40 cellular contexts compared by ENCODE assay signal in genomic region chr11:59358020-59358419, GRCh38. TPM values are rescaled to one million over a fixed set of nuclear protein-coding genes. Genes with fewer than 3 reads are reported as not detected.
"Had no signal": no experiment of that assay in that cellular context is flagged by ENCODE, and none has a peak within 500 bp of the region (broad histone marks: within the 10 kb centered on the region; RNA-seq: fewer than 3 reads in every experiment).

No MANE protein-coding gene starts in this region.

- DNase-seq: activated effector memory CD4-positive, alpha-beta T cell treated with anti-CD3 and anti-CD28 coated beads, Interleukin-2, amount 50 U/mL, for 16 hours; activated effector memory CD4-positive, alpha-beta T cell treated with Interleukin-2 at 50 U/mL for 16 hours; activated gamma-delta T cell; activated gamma-delta T cell treated with Interleukin-2 at 50 U/mL for 16 hours; activated naive CD4-positive, alpha-beta T cell; activated naive CD4-positive, alpha-beta T cell treated with anti-CD3 and anti-CD28 coated beads for 36 hours; activated naive CD4-positive, alpha-beta T cell treated with anti-CD3 and anti-CD28 coated beads, Interleukin-2, amount 10 ng/mL, durations not matched to agents 7 days and 5 days; activated naive CD4-positive, alpha-beta T cell treated with anti-CD3 and anti-CD28 coated beads, Interleukin-2, amount 50 U/mL, for 16 hours; activated naive CD4-positive, alpha-beta T cell treated with Interleukin-2 at 50 U/mL for 16 hours; activated naive CD8-positive, alpha-beta T cell treated with anti-CD3 and anti-CD28 coated beads for 36 hours; activated naive CD8-positive, alpha-beta T cell treated with anti-CD3 and anti-CD28 coated beads, Interleukin-2, amount 10 ng/mL, durations not matched to agents 7 days and 5 days; activated naive CD8-positive, alpha-beta T cell treated with anti-CD3 and anti-CD28 coated beads, Interleukin-2, amount 50 U/mL, for 24 hours; activated T-cell treated with anti-CD3 and anti-CD28 coated beads, Interleukin-2, amount 50 U/mL, for 1 hour; activated T-cell treated with anti-CD3 and anti-CD28 coated beads, Interleukin-2, amount 50 U/mL, for 24 hours; activated T-cell treated with anti-CD3 and anti-CD28 coated beads, Interleukin-2, amount 50 U/mL, for 4 hours; activated T-cell treated with anti-CD3 and anti-CD28 coated beads, Interleukin-2, amount 50 U/mL, for 48 hours; activated T-cell treated with anti-CD3 and anti-CD28 coated beads, Interleukin-2, amount 50 U/mL, for 72 hours; adrenal gland; amniotic stem cell; amygdala; anterior cingulate cortex; aorta; body of pancreas; brain microvascular endothelial cell; caudate nucleus; central memory CD4-positive, alpha-beta T cell; cerebellar nuclear complex had no signal

- ATAC-seq: activated naive CD4-positive, alpha-beta T cell treated with anti-CD3 and anti-CD28 coated beads, Interleukin-2, amount 50 U/mL, for 72 hours; activated naive CD8-positive, alpha-beta T cell treated with anti-CD3 and anti-CD28 coated beads, Interleukin-2, amount 50 U/mL, for 24 hours; activated T-cell treated with anti-CD3 and anti-CD28 coated beads, Interleukin-2, amount 50 U/mL, for 4 hours; activated T-cell treated with anti-CD3 and anti-CD28 coated beads, Interleukin-2, amount 50 U/mL, for 72 hours; activated T-helper 17 cell treated with anti-CD3 and anti-CD28 coated beads, Interleukin-2, amount 50 U/mL, for 72 hours; body of pancreas had no signal

- H3K4me1 ChIP-seq: adrenal gland, ascending aorta, body of pancreas, breast epithelium had no signal

- FAIRE-seq: astrocyte, bronchial epithelial cell had no signal

- H3K27me3 ChIP-seq: ascending aorta, body of pancreas, brain microvascular endothelial cell, breast epithelium, cardiac muscle cell had no signal

- H3K36me3 ChIP-seq: adrenal gland, ascending aorta, brain microvascular endothelial cell, breast epithelium, cardiac muscle cell had no signal

- H3K27ac ChIP-seq: adrenal gland, ascending aorta, body of pancreas, brain microvascular endothelial cell, breast epithelium, cardiac muscle cell had no signal

- H3K4me3 ChIP-seq: adrenal gland, ascending aorta, body of pancreas, breast epithelium, cardiac muscle cell had no signal

- H3K9me3 ChIP-seq: adrenal gland, ascending aorta, body of pancreas, breast epithelium had no signal

RNA-seq across cellular contexts. Expression of gene OR5AN1, which starts 0.7 kb away (rescaled TPM):
- total RNA-seq: activated naive CD4-positive, alpha-beta T cell treated with anti-CD3 and anti-CD28 coated beads for 36 hours; activated naive CD4-positive, alpha-beta T cell treated with anti-CD3 and anti-CD28 coated beads, Interleukin-2, amount 50 U/mL, for 72 hours; activated naive CD8-positive, alpha-beta T cell treated with anti-CD3 and anti-CD28 coated beads for 36 hours; activated naive CD8-positive, alpha-beta T cell treated with anti-CD3 and anti-CD28 coated beads, Interleukin-2, amount 10 ng/mL, durations not matched to agents 7 days and 5 days; activated T-cell treated with anti-CD3 and anti-CD28 coated beads, Interleukin-2, amount 50 U/mL, for 4 hours; activated T-cell treated with anti-CD3 and anti-CD28 coated beads, Interleukin-2, amount 50 U/mL, for 72 hours; activated T-helper 1 cell treated with anti-CD3 and anti-CD28 coated beads, Interleukin-12 subunit alpha, Interleukin-12 subunit beta, Interleukin-2, Interleukin-4 antibody, amounts not matched to agents 30 ng/mL and 10 ng/mL and 1 ng/mL, durations not matched to agents 14 hours and 24 hours and 36 hours; activated T-helper 17 cell treated with anti-CD3 and anti-CD28 coated beads, Interleukin-2, amount 50 U/mL, for 72 hours; activated T-helper 2 cell treated with anti-CD3 and anti-CD28 coated beads, Interferon-gamma antibody, Interleukin-2, Interleukin-4, amounts not matched to agents 10 μg/mL and 5 μg/mL and 100 μg/mL, durations not matched to agents 14 hours and 24 hours and 36 hours; adrenal gland; aorta; ascending aorta; astrocyte; body of pancreas; bronchial epithelial cell; cardiac muscle cell; cardiac septum; cerebellum; chondrocyte had no signal
- polyA plus RNA-seq: adipose tissue, adrenal gland, aorta, cardiac muscle cell had no signal
